17 cellular contexts compared by ENCODE assay signal in genomic region chr4:3521621-3522325, GRCh38. TPM values are rescaled to one million over a fixed set of nuclear protein-coding genes. Genes with fewer than 3 reads are reported as not detected.
"Had no signal": no experiment of that assay in that cellular context is flagged by ENCODE, and none has a peak within 500 bp of the region (broad histone marks: within the 10 kb centered on the region; RNA-seq: fewer than 3 reads in every experiment).

No MANE protein-coding gene starts in this region.

- H3K27me3 ChIP-seq: cardiac muscle cell, dorsolateral prefrontal cortex, esophagus muscularis mucosa, right lobe of liver, SJSA1, suprapubic skin had no signal

- H3K4me3 Mint-ChIP-seq: activated CD4-positive, alpha-beta memory T cell treated with anti-CD3 and anti-CD28 coated beads for 36 hours; activated naive CD4-positive, alpha-beta T cell treated with anti-CD3 and anti-CD28 coated beads for 36 hours; naive B cell; T-helper 2 cell treated with Interferon-gamma antibody and Interleukin-4, amounts not matched to agents 5 μg/mL and 100 μg/mL, for 36 hours had no signal

- H3K36me3 Mint-ChIP-seq: naive B cell had no signal

- H3K9me3 Mint-ChIP-seq: activated CD4-positive, alpha-beta memory T cell treated with anti-CD3 and anti-CD28 coated beads for 36 hours; activated naive CD4-positive, alpha-beta T cell treated with anti-CD3 and anti-CD28 coated beads for 36 hours; naive B cell; T-helper 2 cell treated with Interferon-gamma antibody and Interleukin-4, amounts not matched to agents 5 μg/mL and 100 μg/mL, for 36 hours had no signal

- ATAC-seq: stimulated activated naive CD8-positive, alpha-beta T cell treated with anti-CD3 and anti-CD28 coated beads, Interleukin-15, Interleukin-2, amounts not matched to agents 100 U/mL and 50 U/mL, for 24 hours had no signal

- H3K27ac Mint-ChIP-seq: activated CD4-positive, alpha-beta memory T cell treated with anti-CD3 and anti-CD28 coated beads for 36 hours; activated naive CD4-positive, alpha-beta T cell treated with anti-CD3 and anti-CD28 coated beads for 36 hours; T-helper 2 cell treated with Interferon-gamma antibody and Interleukin-4, amounts not matched to agents 5 μg/mL and 100 μg/mL, for 36 hours had no signal

- H3K4me3 ChIP-seq: cardiac muscle cell, dorsolateral prefrontal cortex, esophagus muscularis mucosa, prostate gland, right lobe of liver, SJSA1, suprapubic skin had no signal

- H3K27me3 Mint-ChIP-seq: activated CD4-positive, alpha-beta memory T cell treated with anti-CD3 and anti-CD28 coated beads for 36 hours; naive B cell had no signal

- H3K4me1 ChIP-seq: prostate gland, right lobe of liver, SJSA1, suprapubic skin had no signal

- DNase-seq: activated CD4-positive, alpha-beta memory T cell treated with anti-CD3 and anti-CD28 coated beads for 36 hours; activated CD4-positive, CD25-positive, alpha-beta regulatory T cell treated with anti-CD3 and anti-CD28 coated beads, Interleukin-2, amount 50 U/mL, for 72 hours; activated naive CD4-positive, alpha-beta T cell treated with anti-CD3 and anti-CD28 coated beads for 36 hours; activated T-cell treated with anti-CD3 and anti-CD28 coated beads, Interleukin-2, amount 50 U/mL, for 48 hours; naive B cell; stimulated activated CD4-positive, alpha-beta T cell treated with anti-CD3 and anti-CD28 coated beads, Interleukin-12 subunit alpha, Interleukin-12 subunit beta, amount 100 ng/mL, for 4 hours; stimulated activated naive CD8-positive, alpha-beta T cell treated with anti-CD3 and anti-CD28 coated beads, Interleukin-15, Interleukin-2, amounts not matched to agents 100 U/mL and 50 U/mL, for 24 hours; SW 1271 had no signal

- H3K9me3 ChIP-seq: esophagus muscularis mucosa, prostate gland, right lobe of liver, SJSA1, suprapubic skin had no signal

- H3K27ac ChIP-seq: cardiac muscle cell, esophagus muscularis mucosa, prostate gland, right lobe of liver, SJSA1, suprapubic skin had no signal

RNA-seq across cellular contexts. Expression of gene DOK7, which starts 58.7 kb away (rescaled TPM):
- total RNA-seq: activated CD4-positive, alpha-beta memory T cell treated with anti-CD3 and anti-CD28 coated beads for 36 hours; activated naive CD4-positive, alpha-beta T cell treated with anti-CD3 and anti-CD28 coated beads for 36 hours; fibroblast of villous mesenchyme had no signal
